10 cellular contexts compared by ENCODE assay signal in genomic region chr18:45324489-45325111, GRCh38.
DNase-seq lines count a peak whose midpoint lies in the region; ATAC-seq and TF ChIP-seq lines count a peak whose summit lies in the region.
"Had no signal": no experiment of that assay in that cellular context is flagged by ENCODE, and none has a peak within 500 bp of the region (broad histone marks: within the 10 kb centered on the region; RNA-seq: fewer than 3 reads in every experiment).

No MANE protein-coding gene starts in this region.

- no peaks in the 10 kb centered on the region for H3K27me3 ChIP-seq in neural progenitor cell

- H4K20me1 ChIP-seq in neural progenitor cell (ENCODE audit: low read depth): no peaks in the 10 kb centered on the region

- H3K9me3 ChIP-seq in neural progenitor cell (ENCODE audit: low read depth): no peaks in the 10 kb centered on the region
- H3K9me3 ChIP-seq: Caco-2 had no signal

- H3K9me3 Mint-ChIP-seq in neural progenitor cell: no peaks in the 10 kb centered on the region

- in situ Hi-C loops in KBM-7 (cut with MboI; ENCODE audit: low pct_unique_long_range_greater_than_20kb, low sequenced_read_pairs): no loop called here

- no peaks in the 10 kb centered on the region for H3K36me3 Mint-ChIP-seq in neural progenitor cell

- TF ChIP-seq CTCF in AG09309 (IDR thresholded peaks at IDR 0.05; ENCODE audit: control insufficient read depth, insufficient read depth, low read depth, low read length, missing control alignments): no peak
- no peak for TF ChIP-seq CTCF in fibroblast of mammary gland (conservative IDR thresholded peaks at IDR 0.05; ENCODE audit: control insufficient read depth, insufficient read depth, low read depth, low read length)
- TF ChIP-seq CTCF in neural progenitor cell (IDR thresholded peaks at IDR 0.05): no peak

- H3K36me3 ChIP-seq in neural progenitor cell: no peaks in the 10 kb centered on the region

- H3K4me1 ChIP-seq in neural progenitor cell: peaks cover 49% of the 10 kb centered on the region
- H3K4me1 ChIP-seq: Caco-2 had no signal

- H3K4me1 Mint-ChIP-seq in neural progenitor cell: peaks cover 35% of the 10 kb centered on the region

- no peak overlapping the region for H3K9ac ChIP-seq in neural progenitor cell

- H2AFZ ChIP-seq in neural progenitor cell (replicated peaks): no peak overlapping the region

- no peak for ATAC-seq in HG03442 (IDR thresholded peaks at IDR 0.05; ENCODE audit: unreplicated experiment)
- no peak for ATAC-seq in HG02588 (IDR thresholded peaks at IDR 0.05; ENCODE audit: unreplicated experiment)

- peak overlapping the region; percentile 61 for H3K4me2 ChIP-seq in neural progenitor cell

- DNase-seq in AG09309 (ENCODE audit: low read depth) (peak; percentile 96), NCI-H2171 treated with DMSO at 0.1 percent for 48 hours (lab: John Stamatoyannopoulos, UW) (peak; percentile 91), fibroblast of mammary gland (ENCODE audit: low read depth) (peak; percentile 95), neural progenitor cell (ENCODE audit: low spot score) (peak; percentile 65), middle frontal gyrus (ENCODE audit: extremely low spot score, low spot score) (no peak), KBM-7 (no peak)
- DNase-seq: SIG-M5 had no signal

- no peaks in the 10 kb centered on the region for H3K79me2 ChIP-seq in neural progenitor cell (ENCODE audit: low read depth)

- H3K27me3 Mint-ChIP-seq in neural progenitor cell (ENCODE audit: insufficient read depth, low read depth): no peaks in the 10 kb centered on the region

- no peak overlapping the region for H3K27ac Mint-ChIP-seq in neural progenitor cell

- H3K4me3 ChIP-seq in AG09309 (ENCODE audit: control insufficient read depth, low read depth, low read length) (no peak overlapping the region), fibroblast of mammary gland (ENCODE audit: control insufficient read depth, low read depth, low read length) (no peak overlapping the region), neural progenitor cell (no peak overlapping the region)

- peaks cover 6% of the 10 kb centered on the region for H3F3A ChIP-seq in neural progenitor cell (ENCODE audit: low read depth)

- H3K4me3 Mint-ChIP-seq in neural progenitor cell: no peak overlapping the region

- H3K27ac ChIP-seq in neural progenitor cell: no peak overlapping the region

Comparison
In these comparisons a context has a peak if more than half of its experiments do, and no peak if none do; other contexts are left out.
1. DNase-seq: peak in AG09309 (single experiment), NCI-H2171 treated with DMSO at 0.1 percent for 48 hours (single experiment), fibroblast of mammary gland (single experiment) and neural progenitor cell (single experiment); none in middle frontal gyrus (single experiment) and KBM-7 (single experiment).